ENCODE assay signal across 17 cellular contexts in genomic region chrX:50769389-50770063, GRCh38. TPM values are rescaled to one million over a fixed set of nuclear protein-coding genes. Genes with fewer than 3 reads are reported as not detected.
A peak's percentile ranks its signal among the peaks of the same experiment; 100 is the strongest.
DNase-seq lines count a peak whose midpoint lies in the region; ATAC-seq and TF ChIP-seq lines count a peak whose summit lies in the region.
"Had no signal": no experiment of that assay in that cellular context is flagged by ENCODE, and none has a peak within 500 bp of the region (broad histone marks: within the 10 kb centered on the region; RNA-seq: fewer than 3 reads in every experiment).

No MANE protein-coding gene starts in this region.

- H3K9me3 ChIP-seq in muscle layer of duodenum (ENCODE audit: control insufficient read depth in 1 of 2, low read length in 2 of 2): no peaks in the 10 kb centered on the region
- H3K9me3 ChIP-seq: ascending aorta, psoas muscle, tibial artery had no signal

- H3K27ac ChIP-seq in 22Rv1 (peak overlapping the region; percentile 58), muscle layer of duodenum (ENCODE audit: low read length) (peak overlapping the region; percentile 29)
- H3K27ac ChIP-seq: ascending aorta, HL-60, psoas muscle, tibial artery had no signal

- TF ChIP-seq CTCF in 22Rv1 (IDR thresholded peaks at IDR 0.05) (no peak), foreskin fibroblast (IDR thresholded peaks at IDR 0.05; ENCODE audit: low read depth, low read length) (no peak)

- DNase-seq in RPMI7951 (ENCODE audit: low read depth) (peak; percentile 37), iPS-NIHi7 (ENCODE audit: extremely low spot score) (no peak), ecto neural progenitor cell (ENCODE audit: low spot score) (no peak), foreskin fibroblast (no peak)
- DNase-seq: activated CD8-positive, alpha-beta T cell treated with anti-CD3 and anti-CD28 coated beads for 36 hours; NCI-H1694 treated with DMSO at 0.1 percent for 48 hours; NCI-H510A treated with DMSO at 0.1 percent for 48 hours; OCI-M1; psoas muscle; stimulated activated CD4-positive, alpha-beta T cell treated with anti-CD3 and anti-CD28 coated beads, Interleukin-2, amount 100 ng/mL, for 24 hours; tibial artery had no signal

- H3K27me3 ChIP-seq in muscle layer of duodenum (ENCODE audit: low read depth, low read length): no peaks in the 10 kb centered on the region
- H3K27me3 ChIP-seq: ascending aorta, tibial artery had no signal

- ATAC-seq in esophagus mucosa (peak; percentile 55), HG03571 (IDR thresholded peaks at IDR 0.05; ENCODE audit: unreplicated experiment) (no peak)
- ATAC-seq: activated CD8-positive, alpha-beta T cell treated with anti-CD3 and anti-CD28 coated beads for 36 hours; psoas muscle had no signal

- no peaks in the 10 kb centered on the region for H3K36me3 ChIP-seq in muscle layer of duodenum (ENCODE audit: control insufficient read depth in 1 of 2, insufficient read depth in 2 of 2, low read length in 2 of 2)
- H3K36me3 ChIP-seq: ascending aorta, tibial artery had no signal

- H3K4me3 ChIP-seq in muscle layer of duodenum (ENCODE audit: low read depth in 1 of 2, low read length in 2 of 2) (no peak overlapping the region), foreskin fibroblast (ENCODE audit: low read depth in 1 of 2, low read length in 2 of 2) (no peak overlapping the region)
- H3K4me3 ChIP-seq: ascending aorta, psoas muscle, tibial artery had no signal

- H3K4me1 ChIP-seq in muscle layer of duodenum (ENCODE audit: control insufficient read depth in 1 of 2, insufficient read depth in 2 of 2, low read length in 2 of 2): peaks cover 4 to 18% of the 10 kb centered on the region in 2 donors
- H3K4me1 ChIP-seq: ascending aorta, psoas muscle, tibial artery had no signal

RNA-seq across cellular contexts. Expression of gene SHROOM4, which starts 44.5 kb away (rescaled TPM):
- total RNA-seq in RPMI7951 (2014; rRNA removed; shearing (Covaris generic)): 0.29 and 0.36 TPM in 2 replicates
- total RNA-seq in esophagus mucosa: 1.7 TPM
- total RNA-seq: activated CD8-positive, alpha-beta T cell treated with anti-CD3 and anti-CD28 coated beads for 36 hours had no signal
